In the genomic region with DNA sequence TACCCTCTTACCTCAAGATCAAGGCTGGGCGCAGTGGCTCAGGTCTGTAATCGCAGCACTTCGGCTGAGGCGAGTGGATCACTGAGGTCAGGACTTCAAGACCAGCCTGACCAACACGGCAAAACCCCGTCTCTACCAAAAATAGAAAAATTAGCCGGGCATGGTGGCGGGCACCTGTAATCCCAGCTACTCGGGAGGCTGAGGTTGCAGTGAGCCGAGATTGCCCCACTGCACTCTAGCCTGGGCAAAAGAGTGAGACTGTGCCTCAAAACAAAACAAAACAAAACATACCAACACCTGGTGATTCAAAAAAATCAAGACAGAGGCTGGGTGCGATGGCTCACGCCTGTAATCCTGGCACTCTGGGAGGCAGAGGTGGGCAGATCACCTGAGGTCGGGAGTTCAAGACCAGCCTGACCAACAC, we compare ENCODE assay signal across 8 cellular contexts. TPM values are rescaled to one million over a fixed set of nuclear protein-coding genes. Genes with fewer than 3 reads are reported as not detected.
DNase-seq lines count a peak whose midpoint lies in the region; ATAC-seq and TF ChIP-seq lines count a peak whose summit lies in the region.
"Not testable (repeated sequence)": the region's sequence is repeated elsewhere in the genome, so short reads cannot be mapped to it uniquely, and the experiment has no call there.

No MANE protein-coding gene starts in this region.

- H3K4me3 ChIP-seq in BLaER1 treated with 17β-estradiol and CSF1 and Interleukin-3, amounts not matched to agents 10 nM and 100 nM = peak overlapping the region in 5 of 10 experiments; percentile 21 to 99 (median 43); a peak in 7 of 20 replicates
- H3K4me3 ChIP-seq in KMS-11 (IDR thresholded peaks at IDR 0.05; ENCODE audit: insufficient read depth, low read depth, low read length) = not testable (repeated sequence)
- peak overlapping the region; percentile 3; the same call in 1 of the 2 replicates for H3K4me3 ChIP-seq in iPS-20b (ENCODE audit: low read length)

- POLR2A ChIA-PET in activated B cell treated with CpG ODN at 0.5 μM for 24 hours (lab: Charles Lee) = interaction anchor here (1.1 to 14.3 kb wide), 3 partner anchors 9 to 56 kb away, joined by 5 to 1106 read pairs (median 18); partner anchors contain the start of gene ENSA

- not testable (repeated sequence) for H3K9me3 ChIP-seq in BLaER1 treated with 17β-estradiol and CSF1 and Interleukin-3, amounts not matched to agents 10 nM and 100 nM (replicated peaks in 1 of 11); iPS-20b (ENCODE audit: insufficient read depth, low read depth, low read length)

- CTCF ChIA-PET in activated B cell treated with CpG ODN at 0.5 μM for 24 hours (lab: Charles Lee) = interaction anchor here (6.8 to 9.8 kb wide), 2 partner anchors 12 to 47 kb away, joined by 56 to 196 read pairs; no protein-coding TSS in a partner anchor

- H4K20me1 ChIP-seq in BLaER1 treated with 17β-estradiol and CSF1 and Interleukin-3, amounts not matched to agents 10 nM and 100 nM = peaks cover 98 to 100% (median 100%) of the 10 kb centered on the region in 11 experiments
- H4K20me1 ChIP-seq in KMS-11 (ENCODE audit: insufficient read depth) = peaks cover 45% of the 10 kb centered on the region

- peaks cover 100% of the 10 kb centered on the region for H3K79me2 ChIP-seq in KMS-11 (ENCODE audit: insufficient read depth, low read depth)

- peak overlapping the region in 2 of 11 experiments; percentile 25 to 99; a peak in 4 of 22 replicates for H3K27ac ChIP-seq in BLaER1 treated with 17β-estradiol and CSF1 and Interleukin-3, amounts not matched to agents 10 nM and 100 nM
- peak overlapping the region; percentile 1; the same call in 1 of the 2 replicates for H3K27ac ChIP-seq in KMS-11
- not testable (repeated sequence) for H3K27ac ChIP-seq in iPS-20b (ENCODE audit: low read length)

- H3K4me1 Mint-ChIP-seq in activated B cell treated with CpG ODN at 0.5 μM for 24 hours (peaks cover 84% of the 10 kb centered on the region), neural crest cell (peaks cover 63% of the 10 kb centered on the region)

- H3K27ac Mint-ChIP-seq in activated B cell treated with CpG ODN at 0.5 μM for 24 hours = peak overlapping the region; percentile 88
- H3K27ac Mint-ChIP-seq in activated naive CD4-positive, alpha-beta T cell treated with anti-CD3 and anti-CD28 coated beads, Interleukin-2, amount 50 U/mL, for 72 hours = peak overlapping the region; percentile 96 to 99
- not testable (repeated sequence) for H3K27ac Mint-ChIP-seq in neural crest cell (ENCODE audit: unreplicated experiment)

- TF ChIP-seq CTCF in KMS-11 (conservative IDR thresholded peaks at IDR 0.05; ENCODE audit: low read depth, low read length) = 0 out of 2 replicates have a peak, but pooled peaks have one; percentile 3
- TF ChIP-seq CTCF in activated B cell treated with CpG ODN at 0.5 μM for 24 hours (IDR thresholded peaks at IDR 0.05); neural crest cell (conservative IDR thresholded peaks at IDR 0.05): not testable (repeated sequence)

- not testable (repeated sequence) for H3K27me3 Mint-ChIP-seq in activated B cell treated with CpG ODN at 0.5 μM for 24 hours; neural crest cell (ENCODE audit: low read depth)

- intact Hi-C loops in activated B cell treated with CpG ODN at 0.5 μM for 24 hours (cut with micrococcal nuclease) = loop anchor here (1.0 kb wide), 1 partner anchor 10 kb away; no protein-coding TSS in a partner anchor

- not testable (repeated sequence) for DNase-seq in activated B cell treated with CpG ODN at 0.5 μM for 24 hours; neural crest cell (ENCODE audit: low read depth, low spot score)
- DNase-seq in activated naive CD4-positive, alpha-beta T cell treated with anti-CD3 and anti-CD28 coated beads, Interleukin-2, amount 50 U/mL, for 72 hours (ENCODE audit: low spot score in 2 of 2) = peak in 1 of 2 donors; percentile 30
- peak; percentile 5 for DNase-seq in effector CD8-positive, alpha-beta T cell (lab: John Stamatoyannopoulos, UW)
- peak; percentile 15 for DNase-seq in stimulated activated naive CD4-positive, alpha-beta T cell treated with Interleukin-2 at 50 U/mL for 16 hours (lab: John Stamatoyannopoulos, UW)

- H3K4me2 ChIP-seq in BLaER1 treated with 17β-estradiol and CSF1 and Interleukin-3, amounts not matched to agents 10 nM and 100 nM = peak overlapping the region; percentile 14 to 99 (median 92); a peak in 19 of 22 replicates
- peak overlapping the region; percentile 99; the same call in 1 of the 2 replicates for H3K4me2 ChIP-seq in KMS-11

- H3K4me1 ChIP-seq in BLaER1 treated with 17β-estradiol and CSF1 and Interleukin-3, amounts not matched to agents 10 nM and 100 nM = peaks cover 55 to 80% (median 73%) of the 10 kb centered on the region in 10 experiments
- H3K4me1 ChIP-seq in KMS-11 (ENCODE audit: low read depth, poor library complexity, severe bottlenecking) = peaks cover 89% of the 10 kb centered on the region
- H3K4me1 ChIP-seq in iPS-20b (ENCODE audit: insufficient read depth, low read length) = peaks cover 47% of the 10 kb centered on the region

- H2AFZ ChIP-seq in KMS-11 (ENCODE audit: low read depth) = not testable (repeated sequence)

- peak overlapping the region in 5 of 11 experiments; percentile 7 to 100 (median 63); a peak in 6 of 22 replicates for H3K9ac ChIP-seq in BLaER1 treated with 17β-estradiol and CSF1 and Interleukin-3, amounts not matched to agents 10 nM and 100 nM
- H3K9ac ChIP-seq in KMS-11; iPS-20b (ENCODE audit: low read depth, low read length): not testable (repeated sequence)

- ATAC-seq in activated B cell treated with CpG ODN at 0.5 μM for 24 hours (ENCODE audit: low read depth) = peak; percentile 9
- peak in 1 of 2 donors; percentile 10 for ATAC-seq in activated naive CD4-positive, alpha-beta T cell treated with anti-CD3 and anti-CD28 coated beads, Interleukin-2, amount 50 U/mL, for 72 hours

- peak overlapping the region; percentile 70 for H3K4me3 Mint-ChIP-seq in activated B cell treated with CpG ODN at 0.5 μM for 24 hours
- H3K4me3 Mint-ChIP-seq in neural crest cell = peak overlapping the region; percentile 70

- peaks cover 79 to 94% (median 90%) of the 10 kb centered on the region in 11 experiments for H3K36me3 ChIP-seq in BLaER1 treated with 17β-estradiol and CSF1 and Interleukin-3, amounts not matched to agents 10 nM and 100 nM
- peaks cover 61% of the 10 kb centered on the region for H3K36me3 ChIP-seq in KMS-11 (ENCODE audit: insufficient read depth)
- H3K36me3 ChIP-seq in iPS-20b (ENCODE audit: insufficient read depth, low read depth, low read length) = peaks cover 78% of the 10 kb centered on the region

- H3K9me3 Mint-ChIP-seq in activated B cell treated with CpG ODN at 0.5 μM for 24 hours; activated naive CD4-positive, alpha-beta T cell treated with anti-CD3 and anti-CD28 coated beads, Interleukin-2, amount 50 U/mL, for 72 hours; neural crest cell: not testable (repeated sequence)

- H3K36me3 Mint-ChIP-seq in activated B cell treated with CpG ODN at 0.5 μM for 24 hours (ENCODE audit: low read depth) (peaks cover 86% of the 10 kb centered on the region), neural crest cell (ENCODE audit: low read depth) (peaks cover 49% of the 10 kb centered on the region)
- peaks cover 55 to 80% of the 10 kb centered on the region in 2 donors for H3K36me3 Mint-ChIP-seq in activated naive CD4-positive, alpha-beta T cell treated with anti-CD3 and anti-CD28 coated beads, Interleukin-2, amount 50 U/mL, for 72 hours

- H3K27me3 ChIP-seq in BLaER1 treated with 17β-estradiol and CSF1 and Interleukin-3, amounts not matched to agents 10 nM and 100 nM; KMS-11 (ENCODE audit: insufficient read depth, low read depth); iPS-20b (ENCODE audit: insufficient read depth, low read length): not testable (repeated sequence)

RNA-seq across cellular contexts. Expression of gene MCL1, which starts 5.8 kb away (rescaled TPM):
- total RNA-seq in activated B cell treated with CpG ODN at 0.5 μM for 24 hours = 224 and 233 TPM in 2 replicates
- 100 to 1,000 TPM; 277 to 307 TPM for total RNA-seq in activated naive CD4-positive, alpha-beta T cell treated with anti-CD3 and anti-CD28 coated beads, Interleukin-2, amount 50 U/mL, for 72 hours
- total RNA-seq in neural crest cell = 179 and 186 TPM in 2 replicates

RNA-seq across cellular contexts. Expression of gene ADAMTSL4, which starts 24.5 kb away (rescaled TPM):
- total RNA-seq in activated B cell treated with CpG ODN at 0.5 μM for 24 hours = 0.11 TPM in 1 of 2 replicates, not detected in the other
- 1 to 10 TPM in 1 of 2 donors, under 1 TPM in 1; 0.96 to 2.9 TPM for total RNA-seq in activated naive CD4-positive, alpha-beta T cell treated with anti-CD3 and anti-CD28 coated beads, Interleukin-2, amount 50 U/mL, for 72 hours
- total RNA-seq in neural crest cell = 0.32 and 0.44 TPM in 2 replicates

RNA-seq across cellular contexts. Expression of gene ENSA, which starts 55.8 kb away (rescaled TPM):
- total RNA-seq in activated B cell treated with CpG ODN at 0.5 μM for 24 hours (202 and 227 TPM in 2 replicates), neural crest cell (177 TPM in 2 replicates)
- 100 to 1,000 TPM; 133 to 183 TPM for total RNA-seq in activated naive CD4-positive, alpha-beta T cell treated with anti-CD3 and anti-CD28 coated beads, Interleukin-2, amount 50 U/mL, for 72 hours

RNA-seq across cellular contexts. Expression of gene FALEC, which starts 58.1 kb away (rescaled TPM):
- total RNA-seq in activated B cell treated with CpG ODN at 0.5 μM for 24 hours = 1.1 TPM in 1 of 2 replicates, not detected in the other
- under 1 TPM; 0.66 to 0.89 TPM for total RNA-seq in activated naive CD4-positive, alpha-beta T cell treated with anti-CD3 and anti-CD28 coated beads, Interleukin-2, amount 50 U/mL, for 72 hours
- total RNA-seq in neural crest cell = 1.2 and 1.3 TPM in 2 replicates
